ENCODE assay signal across 2 cellular contexts in the genomic region with DNA sequence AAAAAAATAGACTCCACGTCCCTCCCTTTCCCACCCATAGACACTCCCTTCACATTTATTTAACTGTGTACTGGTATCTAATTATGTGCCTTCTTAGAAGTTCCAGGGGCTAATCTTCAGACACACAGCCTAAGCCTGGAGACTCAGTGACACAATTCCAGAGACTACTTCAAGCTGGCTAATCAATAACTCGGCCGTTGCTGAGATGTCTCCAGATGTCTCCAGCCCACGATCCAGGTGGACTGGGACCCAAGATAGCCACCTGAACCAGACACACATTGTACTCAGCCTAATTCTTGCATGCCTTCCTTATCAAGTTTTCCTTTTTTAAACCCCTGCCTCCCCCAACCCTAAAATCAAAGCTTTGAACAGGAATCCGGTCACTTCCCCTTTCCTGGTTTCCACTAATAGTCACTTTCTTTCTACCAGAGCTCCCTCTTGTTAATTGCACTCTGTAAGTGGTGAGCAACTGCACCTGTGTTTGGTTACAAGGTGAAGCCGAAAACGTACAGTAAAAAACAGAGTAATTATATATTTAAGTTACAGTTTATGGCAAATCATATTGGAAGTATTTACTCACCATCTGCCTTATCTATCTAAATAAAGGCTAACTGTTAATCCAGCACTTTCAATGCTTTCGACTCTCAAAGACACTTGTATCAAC.
TF ChIP-seq lines count a peak whose summit lies in the region.

No MANE protein-coding gene starts in this region.

TF ChIP-seq in GM12891, 5 proteins besides CTCF, POLR2A, EP300 and RAD21:
- TF ChIP-seq SPI1 (IDR thresholded peaks at IDR 0.05; ENCODE audit: low read depth, low read length): peak; percentile 62
- TF ChIP-seq POLR2AphosphoS5 (IDR thresholded peaks at IDR 0.05; ENCODE audit: low read depth, low read length): no peak
TF ChIP-seq in GM12891: peak in this region for 1.

TF ChIP-seq in GM12878, 131 proteins besides CTCF, POLR2A, EP300 and RAD21:
- TF ChIP-seq SPI1 (IDR thresholded peaks at IDR 0.05; ENCODE audit: borderline replicate concordance, insufficient read depth, low read depth, low read length) (peak; percentile 16; the same call in 1 of the 2 replicates), NR2C1 (IDR thresholded peaks at IDR 0.05) (no peak)
